ENCODE assay signal across 11 cellular contexts in genomic region chr12:126936181-126936851, GRCh38.
DNase-seq lines count a peak whose midpoint lies in the region; ATAC-seq and TF ChIP-seq lines count a peak whose summit lies in the region.
"Had no signal": no experiment of that assay in that cellular context is flagged by ENCODE, and none has a peak within 500 bp of the region (broad histone marks: within the 10 kb centered on the region; RNA-seq: fewer than 3 reads in every experiment).

No MANE protein-coding gene starts in this region.

- no peak for TF ChIP-seq CTCF in colonic mucosa (IDR thresholded peaks at IDR 0.05)

- H3K36me3 ChIP-seq in aorta (ENCODE audit: control insufficient read depth in 1 of 2, insufficient read depth in 2 of 2, low read length in 1 of 2) (no peaks in the 10 kb centered on the region), colonic mucosa (no peaks in the 10 kb centered on the region)

- intact Hi-C loops in aorta (cut with DNase I) (no loop called here), colonic mucosa (cut with DNase I) (no loop called here)

- 15 to 18% methylated on average over 11 of the region's 11 CpGs for WGBS in aorta, 2 donors

- DNase-seq in stimulated activated CD4-positive, alpha-beta T cell treated with anti-CD3 and anti-CD28 coated beads, Interleukin-4, amount 100 ng/mL, for 1 hour = peak; percentile 1
- no peak for DNase-seq in stimulated activated CD4-positive, alpha-beta T cell treated with anti-CD3 and anti-CD28 coated beads, Interleukin-12 subunit alpha, Interleukin-12 subunit beta, amount 100 ng/mL, for 4 hours
- peak; percentile 4 to 41 for DNase-seq in hippocampal formation (lab: John Stamatoyannopoulos, UW)
- peak; percentile 60 to 75 for DNase-seq in aorta
- no peak for DNase-seq in colonic mucosa
- no peak for DNase-seq in NCI-H1105 treated with DMSO at 0.1 percent for 48 hours (lab: John Stamatoyannopoulos, UW)
- no peak for DNase-seq in effector CD4-positive, alpha-beta T cell
- DNase-seq: activated effector memory CD4-positive, alpha-beta T cell treated with anti-CD3 and anti-CD28 coated beads, Interleukin-2, amount 50 U/mL, for 16 hours; CD8-positive, alpha-beta T cell; foreskin keratinocyte had no signal

- H3K9ac ChIP-seq in colonic mucosa (ENCODE audit: low read depth in 2 of 2, low read length in 2 of 2) = no peak overlapping the region

- no peaks in the 10 kb centered on the region for H3K4me1 ChIP-seq in aorta (ENCODE audit: control insufficient read depth in 1 of 2, insufficient read depth in 2 of 2, low read length in 2 of 2)
- H3K4me1 ChIP-seq in colonic mucosa = no peaks in the 10 kb centered on the region
- H3K4me1 ChIP-seq: foreskin keratinocyte had no signal

- H3K27ac ChIP-seq in aorta (ENCODE audit: low read depth in 1 of 2, low read length in 2 of 2) (no peak overlapping the region), colonic mucosa (no peak overlapping the region)
- H3K27ac ChIP-seq: foreskin keratinocyte had no signal

- H3K27me3 ChIP-seq in aorta (ENCODE audit: control insufficient read depth in 1 of 2, insufficient read depth in 2 of 2, low read length in 1 of 2) (no peaks in the 10 kb centered on the region), colonic mucosa (no peaks in the 10 kb centered on the region)
- H3K27me3 ChIP-seq: foreskin keratinocyte had no signal

- ATAC-seq in SK-N-SH treated with all-trans-retinoic acid at 6 μM for 48 hours = peak; percentile 43
- ATAC-seq in aorta (ENCODE audit: low FRiP score) = peak; percentile 46
- ATAC-seq: CD8-positive, alpha-beta T cell; foreskin keratinocyte had no signal

- H3K4me3 ChIP-seq in aorta (ENCODE audit: low read length in 2 of 2) = no peak overlapping the region
- no peak overlapping the region for H3K4me3 ChIP-seq in colonic mucosa

- H3K9me3 ChIP-seq in aorta (ENCODE audit: control insufficient read depth, low read length) (no peaks in the 10 kb centered on the region), colonic mucosa (no peaks in the 10 kb centered on the region)

TF ChIP-seq in SK-N-SH treated with all-trans-retinoic acid at 6 μM for 48 hours, 23 proteins besides CTCF, POLR2A, EP300 and RAD21:
- TF ChIP-seq CSDC2 (CRISPR knock-in tag; IDR thresholded peaks at IDR 0.05) (no peak), RARB (CRISPR knock-in tag; IDR thresholded peaks at IDR 0.05) (no peak), BACH2 (CRISPR knock-in tag; IDR thresholded peaks at IDR 0.05; ENCODE audit: borderline replicate concordance) (no peak), ARNTL (CRISPR knock-in tag; IDR thresholded peaks at IDR 0.05; ENCODE audit: borderline replicate concordance, low read depth) (no peak), OSR1 (CRISPR knock-in tag; IDR thresholded peaks at IDR 0.05) (no peak), PPARA (CRISPR knock-in tag; IDR thresholded peaks at IDR 0.05; ENCODE audit: borderline replicate concordance) (no peak), SNAI2 (CRISPR knock-in tag; IDR thresholded peaks at IDR 0.05) (no peak), ZNF8 (CRISPR knock-in tag; IDR thresholded peaks at IDR 0.05) (no peak), TSHZ2 (CRISPR knock-in tag; IDR thresholded peaks at IDR 0.05) (no peak), TCF4 (CRISPR knock-in tag; IDR thresholded peaks at IDR 0.05; ENCODE audit: borderline replicate concordance) (no peak), POU6F1 (CRISPR knock-in tag; IDR thresholded peaks at IDR 0.05; ENCODE audit: borderline replicate concordance, low read depth) (no peak), ESRRG (CRISPR knock-in tag; IDR thresholded peaks at IDR 0.05) (no peak), ISL1 (CRISPR knock-in tag; IDR thresholded peaks at IDR 0.05) (no peak), TOX (CRISPR knock-in tag; IDR thresholded peaks at IDR 0.05; ENCODE audit: borderline replicate concordance) (no peak), ZFP3 (CRISPR knock-in tag; IDR thresholded peaks at IDR 0.05) (no peak)

Comparison
In these comparisons a context has a peak if more than half of its experiments do, and no peak if none do; other contexts are left out.
1. DNase-seq: peak in stimulated activated CD4-positive, alpha-beta T cell treated with anti-CD3 and anti-CD28 coated beads, Interleukin-4, amount 100 ng/mL, for 1 hour (single experiment), hippocampal formation (2 of 2) and aorta (2 of 2); none in stimulated activated CD4-positive, alpha-beta T cell treated with anti-CD3 and anti-CD28 coated beads, Interleukin-12 subunit alpha, Interleukin-12 subunit beta, amount 100 ng/mL, for 4 hours (single experiment), colonic mucosa (single experiment), NCI-H1105 treated with DMSO at 0.1 percent for 48 hours (single experiment) and effector CD4-positive, alpha-beta T cell (single experiment).